ENCODE assay signal across 13 cellular contexts in the genomic region with DNA sequence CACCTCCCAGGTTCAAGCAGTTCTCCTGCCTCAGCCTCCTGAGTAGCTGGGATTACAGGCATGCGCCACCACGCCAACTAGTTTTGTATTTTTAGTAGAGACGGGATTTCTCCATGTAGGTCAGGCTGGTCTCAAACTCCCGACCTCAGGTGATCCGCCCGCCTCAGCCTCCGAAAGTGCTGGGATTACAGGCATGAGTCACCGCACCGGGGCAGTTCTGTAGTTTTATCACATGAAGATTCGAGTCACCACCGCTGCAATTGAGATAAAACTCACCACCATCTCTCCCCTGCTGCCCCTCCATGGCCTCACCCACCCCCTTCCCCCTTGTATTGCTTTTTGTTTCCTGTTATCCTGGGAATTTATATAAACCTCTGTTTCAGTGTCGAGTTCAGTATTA. TPM values are rescaled to one million over a fixed set of nuclear protein-coding genes. Genes with fewer than 3 reads are reported as not detected.
"Had no signal": no experiment of that assay in that cellular context is flagged by ENCODE, and none has a peak within 500 bp of the region (broad histone marks: within the 10 kb centered on the region; RNA-seq: fewer than 3 reads in every experiment).

No MANE protein-coding gene starts in this region.

RNA-seq across cellular contexts. Expression of a gene that starts 57.2 kb away (rescaled TPM):
- total RNA-seq: activated B cell treated with CpG ODN at 0.5 μM for 24 hours; activated CD8-positive, alpha-beta T cell treated with anti-CD3 and anti-CD28 coated beads for 36 hours; activated naive CD8-positive, alpha-beta T cell treated with anti-CD3 and anti-CD28 coated beads for 36 hours; activated T-cell treated with anti-CD3 and anti-CD28 coated beads, Interleukin-2, amount 50 U/mL, for 4 hours; activated T-helper 17 cell treated with anti-CD3 and anti-CD28 coated beads, Interleukin-2, amount 50 U/mL, for 72 hours; ascending aorta; bronchial epithelial cell; cardiac septum; cerebellum; dorsolateral prefrontal cortex; esophagus muscularis mucosa; heart left ventricle had no signal
- polyA plus RNA-seq: adrenal gland, heart left ventricle had no signal
